24 cellular contexts compared by ENCODE assay signal in the genomic region with DNA sequence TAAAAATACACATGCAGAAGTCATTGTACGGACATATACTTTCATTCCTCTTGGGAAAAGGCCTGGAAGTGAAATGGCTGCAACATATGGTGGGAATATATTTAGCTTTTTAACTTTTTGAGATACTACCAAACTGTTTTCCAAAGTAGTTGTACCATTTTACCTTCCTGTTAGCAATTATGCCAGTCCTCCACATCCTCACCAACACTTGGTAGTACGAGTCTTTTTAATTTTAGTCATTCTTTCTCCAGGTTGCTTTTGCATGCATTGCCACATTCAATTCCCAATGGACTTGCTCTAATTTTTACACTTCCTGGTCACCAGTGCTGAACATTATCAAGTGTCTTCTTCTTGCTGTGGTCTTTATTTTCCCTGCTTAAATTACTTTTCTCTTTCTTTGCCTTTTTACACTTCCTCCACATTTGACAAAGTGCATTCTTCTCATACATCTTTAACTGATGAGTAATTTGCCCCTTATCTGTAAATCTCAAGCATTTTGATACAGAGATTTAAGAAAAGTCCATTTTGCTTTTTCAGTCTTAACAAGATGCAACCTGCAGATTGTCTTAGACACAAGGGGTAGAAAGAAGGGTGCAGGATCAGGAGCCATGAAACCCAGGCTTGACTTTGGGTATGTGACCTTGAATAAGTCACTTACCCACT. TPM values are rescaled to one million over a fixed set of nuclear protein-coding genes. Genes with fewer than 3 reads are reported as not detected.
"Had no signal": no experiment of that assay in that cellular context is flagged by ENCODE, and none has a peak within 500 bp of the region (broad histone marks: within the 10 kb centered on the region; RNA-seq: fewer than 3 reads in every experiment).

No MANE protein-coding gene starts in this region.

- H3K4me1 ChIP-seq: Peyer's patch had no signal

- DNase-seq: KBM-7; MG63; NCI-H1092; NCI-H1105 treated with DMSO at 0.1 percent for 48 hours; NCI-H1436; NCI-H187; NCI-H2029; NCI-H2081 treated with DMSO at 0.1 percent for 48 hours; NCI-H2171; NCI-H226; NCI-H446; NCI-H510A; NCI-H524 treated with DMSO at 0.1 percent for 48 hours; NCI-H69; NK-92 treated with Interleukin-12 subunit alpha and Interleukin-12 subunit beta, amount 100 ng/mL, for 24 hours; PC-9; Peyer's patch; Right ventricle myocardium superior; SIG-M5 had no signal

- H2AFZ ChIP-seq: PC-9 had no signal

- H3K4me3 ChIP-seq: MG63, PC-9, Peyer's patch, SJSA1, SK-N-MC had no signal

- H3K4me2 ChIP-seq: PC-9 had no signal

- H3K36me3 ChIP-seq: Peyer's patch, SJSA1 had no signal

- H3K27ac ChIP-seq: PC-9, Peyer's patch, SJSA1, SK-N-MC had no signal

- H3K27me3 ChIP-seq: MG63, Peyer's patch, SJSA1 had no signal

- H3K9me3 ChIP-seq: Peyer's patch, SJSA1 had no signal

RNA-seq across cellular contexts. Expression of a gene that starts 14.5 kb away (rescaled TPM):
- total RNA-seq: HT1080; OCI-LY7; PC-9; T-helper 1 cell treated with Interleukin-12 subunit alpha and Interleukin-12 subunit beta and Interleukin-4 antibody, amounts not matched to agents 30 ng/mL and 1 ng/mL, for 36 hours had no signal
